Comparison of ENCODE assay signal across 21 cellular contexts in the genomic region with DNA sequence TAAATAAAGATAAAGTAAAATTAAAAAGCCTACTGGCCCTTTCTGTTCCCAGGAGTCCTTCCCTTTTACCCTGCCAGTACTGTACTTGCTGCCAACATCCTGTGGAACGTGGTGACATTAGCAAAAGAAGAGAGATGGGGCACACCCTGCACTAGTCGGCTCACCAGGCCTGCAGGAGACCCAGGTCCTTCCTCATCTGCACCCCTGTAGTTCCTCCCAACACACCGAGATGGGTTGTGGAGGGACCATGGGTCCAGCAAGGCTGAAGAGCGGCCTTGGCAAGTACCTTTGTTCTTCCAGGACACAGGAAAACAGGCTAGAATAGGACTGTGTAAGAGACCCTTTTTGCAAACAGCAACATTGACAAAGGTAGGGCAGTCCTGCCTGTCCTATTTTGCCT.
DNase-seq lines count a peak whose midpoint lies in the region; ATAC-seq and TF ChIP-seq lines count a peak whose summit lies in the region.
"Had no signal": no experiment of that assay in that cellular context is flagged by ENCODE, and none has a peak within 500 bp of the region (broad histone marks: within the 10 kb centered on the region; RNA-seq: fewer than 3 reads in every experiment).

No MANE protein-coding gene starts in this region.

- H3K4me1 Mint-ChIP-seq in endodermal cell, result peaks cover 4% of the 10 kb centered on the region
- peaks cover 1% of the 10 kb centered on the region for H3K4me1 Mint-ChIP-seq in activated T-helper 17 cell treated with anti-CD3 and anti-CD28 coated beads, Interleukin-2, amount 50 U/mL, for 72 hours
- H3K4me1 Mint-ChIP-seq: CD4-positive, CD25-positive, alpha-beta regulatory T cell had no signal

- H3K9ac ChIP-seq in endodermal cell (ENCODE audit: extremely low read depth, low read length, poor library complexity, severe bottlenecking), result no peak overlapping the region

- H3K27ac ChIP-seq in C4-2B, result peak overlapping the region; percentile 67; the same call in 1 of the 2 replicates
- no peak overlapping the region for H3K27ac ChIP-seq in RWPE2 (ENCODE audit: poor library complexity, severe bottlenecking)
- H3K27ac ChIP-seq in endodermal cell (ENCODE audit: low read depth, low read length), result no peak overlapping the region
- H3K27ac ChIP-seq in stomach, result peak overlapping the region; percentile 13 to 76 (median 59)
- H3K27ac ChIP-seq: A549 had no signal

- no peaks in the 10 kb centered on the region for H3K9me3 ChIP-seq in RWPE2 (ENCODE audit: severe bottlenecking)
- no peaks in the 10 kb centered on the region for H3K9me3 ChIP-seq in endodermal cell (ENCODE audit: control insufficient read depth, low read length)
- no peaks in the 10 kb centered on the region for H3K9me3 ChIP-seq in stomach
- H3K9me3 ChIP-seq: A549, Caco-2, HAP-1 had no signal

- no peak overlapping the region for H3K4me3 Mint-ChIP-seq in endodermal cell
- no peak overlapping the region for H3K4me3 Mint-ChIP-seq in activated T-helper 17 cell treated with anti-CD3 and anti-CD28 coated beads, Interleukin-2, amount 50 U/mL, for 72 hours
- H3K4me3 Mint-ChIP-seq: CD4-positive, CD25-positive, alpha-beta regulatory T cell; CD8-positive, alpha-beta T cell; GM23338; HFFc6 had no signal

- H3K27ac Mint-ChIP-seq in endodermal cell, result no peak overlapping the region
- H3K27ac Mint-ChIP-seq in activated T-helper 17 cell treated with anti-CD3 and anti-CD28 coated beads, Interleukin-2, amount 50 U/mL, for 72 hours, result no peak overlapping the region
- H3K27ac Mint-ChIP-seq: CD8-positive, alpha-beta T cell; GM23338; HFFc6 had no signal

- TF ChIP-seq CTCF in C4-2B (conservative IDR thresholded peaks at IDR 0.05) (no peak), RWPE2 (IDR thresholded peaks at IDR 0.05; ENCODE audit: poor library complexity, severe bottlenecking) (no peak), endodermal cell (conservative IDR thresholded peaks at IDR 0.05) (no peak), stomach (IDR thresholded peaks at IDR 0.05) (no peak)

- no peak for TF ChIP-seq POLR2A in stomach (IDR thresholded peaks at IDR 0.05)

- H3K4me3 ChIP-seq in RWPE2 (ENCODE audit: severe bottlenecking) (no peak overlapping the region), endodermal cell (ENCODE audit: low read length) (no peak overlapping the region), stomach (no peak overlapping the region)
- H3K4me3 ChIP-seq: A549, GM12878, GM23338, HAP-1 had no signal

- ATAC-seq in RWPE2 (ENCODE audit: low read depth), result no peak
- no peak for ATAC-seq in activated T-helper 17 cell treated with anti-CD3 and anti-CD28 coated beads, Interleukin-2, amount 50 U/mL, for 72 hours (replicated peaks)
- ATAC-seq: A549; CD8-positive, alpha-beta T cell; GM12878; GM23338 had no signal

- DNase-seq in RWPE2 (ENCODE audit: low spot score) (peak; percentile 16), endodermal cell (peak; percentile 20), stomach (no peak), Kasumi-1 (lab: John Stamatoyannopoulos, UW) (no peak), NCI-H2196 treated with DMSO at 0.1 percent for 48 hours (lab: John Stamatoyannopoulos, UW; ENCODE audit: unreplicated experiment) (no peak)
- DNase-seq: 8988T; ACHN; C1 segment of cervical spinal cord; Caco-2; CD4-positive, CD25-positive, alpha-beta regulatory T cell; CD8-positive, alpha-beta T cell; DMS153; DND-41; GDM1; HFFc6 had no signal

- no peaks in the 10 kb centered on the region for H3K27me3 Mint-ChIP-seq in endodermal cell (ENCODE audit: insufficient read depth)
- H3K27me3 Mint-ChIP-seq in activated T-helper 17 cell treated with anti-CD3 and anti-CD28 coated beads, Interleukin-2, amount 50 U/mL, for 72 hours, result peaks cover 31% of the 10 kb centered on the region

- H3K36me3 ChIP-seq in RWPE2 (ENCODE audit: low read depth) (no peaks in the 10 kb centered on the region), endodermal cell (ENCODE audit: control insufficient read depth, insufficient read depth, low read length) (no peaks in the 10 kb centered on the region), stomach (no peaks in the 10 kb centered on the region)
- H3K36me3 ChIP-seq: HAP-1 had no signal

- H3K9me3 Mint-ChIP-seq in endodermal cell, result no peaks in the 10 kb centered on the region
- no peaks in the 10 kb centered on the region for H3K9me3 Mint-ChIP-seq in activated T-helper 17 cell treated with anti-CD3 and anti-CD28 coated beads, Interleukin-2, amount 50 U/mL, for 72 hours
- H3K9me3 Mint-ChIP-seq: CD8-positive, alpha-beta T cell; GM23338; HFFc6 had no signal

- TF ChIP-seq EP300 in stomach (IDR thresholded peaks at IDR 0.05), result no peak

- intact Hi-C loops in stomach (cut with DNase I; ENCODE audit: low total_unique reads), result no loop called here

- H3K27me3 ChIP-seq in RWPE2 (ENCODE audit: insufficient read depth, poor library complexity, severe bottlenecking), result no peaks in the 10 kb centered on the region
- H3K27me3 ChIP-seq in endodermal cell (ENCODE audit: control insufficient read depth, insufficient read depth, low read length, poor library complexity, severe bottlenecking), result no peaks in the 10 kb centered on the region
- H3K27me3 ChIP-seq in stomach, result peaks cover 0 to under 1% (median 0%) of the 10 kb centered on the region in 3 donors

- H3K36me3 Mint-ChIP-seq in endodermal cell (ENCODE audit: low read depth), result no peaks in the 10 kb centered on the region
- H3K36me3 Mint-ChIP-seq in activated T-helper 17 cell treated with anti-CD3 and anti-CD28 coated beads, Interleukin-2, amount 50 U/mL, for 72 hours (ENCODE audit: low read depth), result no peaks in the 10 kb centered on the region
- H3K36me3 Mint-ChIP-seq: CD4-positive, CD25-positive, alpha-beta regulatory T cell; CD8-positive, alpha-beta T cell had no signal

- no peaks in the 10 kb centered on the region for H3K4me1 ChIP-seq in RWPE2 (ENCODE audit: insufficient read depth, poor library complexity, severe bottlenecking)
- H3K4me1 ChIP-seq in endodermal cell (ENCODE audit: control insufficient read depth, insufficient read depth, low read length), result no peaks in the 10 kb centered on the region
- H3K4me1 ChIP-seq in stomach, result peaks cover 10 to 37% (median 30%) of the 10 kb centered on the region in 4 donors
- H3K4me1 ChIP-seq: A549, HAP-1 had no signal

- WGBS in endodermal cell (ENCODE audit: insufficient coverage in 1 of 2, insufficient read length in 1 of 2), 2 experiments, result 94 to 100% methylated on average over 2 to 4 of the region's 4 CpGs
- WGBS in stomach, 5 donors, result 46 to 60% (median 53%) methylated on average over 4 of the region's 4 CpGs

Comparison
In these comparisons a context has a peak if more than half of its experiments do, and no peak if none do; other contexts are left out.
1. H3K27ac ChIP-seq: peak in C4-2B (single experiment) and stomach (5 of 5); none in RWPE2 (single experiment) and endodermal cell (single experiment).
2. DNase-seq: peak in RWPE2 (single experiment) and endodermal cell (single experiment); none in stomach (single experiment), Kasumi-1 (0 of 2) and NCI-H2196 treated with DMSO at 0.1 percent for 48 hours (single experiment).